18 cellular contexts compared by ENCODE assay signal in the genomic region with DNA sequence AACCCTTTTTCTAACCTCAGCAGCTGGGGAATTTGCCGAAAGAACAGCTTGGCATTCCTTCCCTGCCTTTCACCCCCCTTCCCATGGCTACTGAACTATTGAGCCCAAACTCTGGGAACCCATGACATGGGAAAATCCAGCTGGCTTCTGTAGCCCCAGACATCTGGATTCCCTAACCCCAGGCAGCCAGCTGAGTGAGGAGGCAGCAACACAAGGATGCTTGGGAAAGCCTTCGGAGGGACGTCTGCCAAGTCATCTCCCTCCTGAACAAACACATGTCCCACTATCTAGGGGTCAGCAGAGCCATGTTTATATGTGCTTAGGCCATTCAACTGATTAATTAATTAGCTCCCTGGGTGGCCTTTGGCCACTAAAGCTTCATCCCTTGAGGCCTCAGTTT. TPM values are rescaled to one million over a fixed set of nuclear protein-coding genes. Genes with fewer than 3 reads are reported as not detected.
A peak's percentile ranks its signal among the peaks of the same experiment; 100 is the strongest.
DNase-seq lines count a peak whose midpoint lies in the region; ATAC-seq, FAIRE-seq and TF ChIP-seq lines count a peak whose summit lies in the region.
"Had no signal": no experiment of that assay in that cellular context is flagged by ENCODE, and none has a peak within 500 bp of the region (broad histone marks: within the 10 kb centered on the region; RNA-seq: fewer than 3 reads in every experiment).

No MANE protein-coding gene starts in this region.

- H3K27me3 Mint-ChIP-seq in MCF 10A (ENCODE audit: insufficient read depth, unreplicated experiment) (peaks cover 42% of the 10 kb centered on the region), nephron progenitor cell (ENCODE audit: low read depth, poor library complexity) (peaks cover 9% of the 10 kb centered on the region)

- H3K4me3 Mint-ChIP-seq in MCF 10A (ENCODE audit: unreplicated experiment) (no peak overlapping the region), nephron progenitor cell (no peak overlapping the region)

- no peaks in the 10 kb centered on the region for H3K36me3 Mint-ChIP-seq in MCF 10A (ENCODE audit: insufficient read depth, unreplicated experiment)
- H3K36me3 Mint-ChIP-seq in nephron progenitor cell (ENCODE audit: low read depth): no peaks in the 10 kb centered on the region

- TF ChIP-seq POLR2A in HepG2 (IDR thresholded peaks at IDR 0.05; ENCODE audit: insufficient read depth in 1 of 2, low read depth in 2 of 2, low read length in 2 of 2): no peak

- CTCF ChIA-PET in HepG2 (lab: Yijun Ruan, JAX; ENCODE audit: low intra/inter-chr PET ratio, low total read pairs): no interaction called here
- CTCF ChIA-PET in MCF 10A (lab: Yijun Ruan, JAX): interaction anchor here (0.6 to 3.3 kb wide), 6 partner anchors 46 to 601 kb away, joined by 3 to 14 read pairs (median 4); no protein-coding TSS in a partner anchor

- 34% methylated on average over 3 of the region's 3 CpGs for WGBS in liver
- 27% methylated on average over 3 of the region's 3 CpGs for WGBS in HepG2 (ENCODE audit: low lambda C conversion rate)
- 31 to 34% methylated on average over 3 of the region's 3 CpGs for WGBS in pancreas, 2 donors

- FAIRE-seq in HepG2 (lab: Jason Lieb, UNC) (no peak), pancreas (lab: Jason Lieb, UNC) (no peak)

- no peak for DNase-seq in HepG2 (ENCODE audit: low spot score)
- peak; percentile 82 for DNase-seq in left ventricle myocardium superior
- DNase-seq in pancreas: peak in 3 of 6 donors; percentile 14 to 35 (median 21)
- no peak for DNase-seq in MCF 10A (ENCODE audit: unreplicated experiment)
- no peak for DNase-seq in NCI-H524 (lab: John Stamatoyannopoulos, UW)
- DNase-seq in nephron progenitor cell: no peak
- DNase-seq: COR-L47, esophagus squamous epithelium, mesenchymal stem cell, NCI-H774, substantia nigra had no signal

- TF ChIP-seq CTCF in liver (IDR thresholded peaks at IDR 0.05; ENCODE audit: low read depth, low read length, missing input control) (no peak), HepG2 (CRISPR knock-in tag; IDR thresholded peaks at IDR 0.05) (no peak), pancreas (IDR thresholded peaks at IDR 0.05) (no peak), MCF 10A (IDR thresholded peaks at IDR 0.05; ENCODE audit: unreplicated experiment) (no peak), nephron progenitor cell (IDR thresholded peaks at IDR 0.05) (no peak)

- H3K27me3 ChIP-seq in liver (ENCODE audit: control insufficient read depth in 4 of 4, insufficient read depth in 4 of 4, low read length in 3 of 4) (no peaks in the 10 kb centered on the region), HepG2 (ENCODE audit: control insufficient read depth in 1 of 2, insufficient read depth in 2 of 2, low read length in 2 of 2) (peaks cover 1 to 28% of the 10 kb centered on the region in 2 experiments; a peak in 3 of 5 replicates), pancreas (no peaks in the 10 kb centered on the region)
- H3K27me3 ChIP-seq: ascending aorta had no signal

- H3K9ac ChIP-seq in liver (ENCODE audit: low read depth in 1 of 2, low read length in 2 of 2): no peak overlapping the region
- H3K9ac ChIP-seq in HepG2 (ENCODE audit: insufficient read depth, low read depth, low read length): no peak overlapping the region

- no peak for ATAC-seq in HepG2
- ATAC-seq in left ventricle myocardium superior: peak; percentile 87
- ATAC-seq in pancreas: peak in 3 of 4 donors; percentile 42 to 57 (median 50)
- ATAC-seq in HG02885 (IDR thresholded peaks at IDR 0.05; ENCODE audit: poor library complexity, unreplicated experiment): no peak

- H3K9me3 ChIP-seq in liver (ENCODE audit: control insufficient read depth in 4 of 4, low read length in 3 of 4): no peaks in the 10 kb centered on the region
- H3K9me3 ChIP-seq in HepG2 (ENCODE audit: low read length): no peaks in the 10 kb centered on the region
- H3K9me3 ChIP-seq in pancreas: no peaks in the 10 kb centered on the region
- H3K9me3 ChIP-seq: ascending aorta, esophagus squamous epithelium had no signal

- no TSS peak for BruUV-seq in HepG2 (replicated peaks; lab: Mats Ljungman, UMichigan)
- BruUV-seq in MCF 10A (replicated peaks; lab: Mats Ljungman, UMichigan): no TSS peak

- H3K4me3 ChIP-seq in liver (ENCODE audit: low read depth in 1 of 3, low read length in 3 of 3) (no peak overlapping the region), HepG2 (replicated peaks in 1 of 3; ENCODE audit: insufficient read depth in 1 of 3, low read depth in 2 of 3, low read length in 3 of 3) (no peak overlapping the region), pancreas (no peak overlapping the region)
- H3K4me3 ChIP-seq: ascending aorta, esophagus squamous epithelium had no signal

- H3K27ac Mint-ChIP-seq in MCF 10A (ENCODE audit: low read depth, unreplicated experiment) (no peak overlapping the region), nephron progenitor cell (no peak overlapping the region)
- H3K27ac Mint-ChIP-seq: activated T-helper 2 cell treated with anti-CD3 and anti-CD28 coated beads, Interferon-gamma antibody, Interleukin-2, Interleukin-4, amounts not matched to agents 10 μg/mL and 5 μg/mL and 100 μg/mL, durations not matched to agents 14 hours and 24 hours and 36 hours had no signal

- no peak overlapping the region for H3K4me2 ChIP-seq in HepG2 (ENCODE audit: low read depth, low read length)

- no peaks in the 10 kb centered on the region for H3K4me1 ChIP-seq in liver (ENCODE audit: control insufficient read depth in 4 of 4, insufficient read depth in 4 of 4, low read length in 3 of 4)
- no peaks in the 10 kb centered on the region for H3K4me1 ChIP-seq in HepG2 (ENCODE audit: insufficient read depth, low read length)
- no peaks in the 10 kb centered on the region for H3K4me1 ChIP-seq in pancreas
- H3K4me1 ChIP-seq: ascending aorta had no signal

- intact Hi-C loops in HepG2 (cut with micrococcal nuclease; ENCODE audit: unreplicated experiment): no loop called here
- intact Hi-C loops in left ventricle myocardium superior (cut with micrococcal nuclease): no loop called here
- intact Hi-C loops in pancreas (cut with DNase I): no loop called here
- intact Hi-C loops in MCF 10A (cut with micrococcal nuclease): no loop called here

- no peaks in the 10 kb centered on the region for H3K9me3 Mint-ChIP-seq in MCF 10A (ENCODE audit: unreplicated experiment)
- H3K9me3 Mint-ChIP-seq in nephron progenitor cell: no peaks in the 10 kb centered on the region
- H3K9me3 Mint-ChIP-seq: activated T-helper 2 cell treated with anti-CD3 and anti-CD28 coated beads, Interferon-gamma antibody, Interleukin-2, Interleukin-4, amounts not matched to agents 10 μg/mL and 5 μg/mL and 100 μg/mL, durations not matched to agents 14 hours and 24 hours and 36 hours had no signal

- H3K36me3 ChIP-seq in liver (ENCODE audit: control insufficient read depth in 4 of 4, insufficient read depth in 3 of 4, low read depth in 1 of 4, low read length in 3 of 4) (peaks cover 0 to 1% (median 0%) of the 10 kb centered on the region in 4 donors), HepG2 (replicated peaks in 1 of 2; ENCODE audit: control insufficient read depth in 1 of 2, insufficient read depth in 2 of 2, low read length in 2 of 2) (no peaks in the 10 kb centered on the region), pancreas (no peaks in the 10 kb centered on the region)
- H3K36me3 ChIP-seq: ascending aorta, esophagus squamous epithelium had no signal

- no peaks in the 10 kb centered on the region for H3K4me1 Mint-ChIP-seq in MCF 10A (ENCODE audit: insufficient read depth, unreplicated experiment)
- peaks cover 73% of the 10 kb centered on the region for H3K4me1 Mint-ChIP-seq in nephron progenitor cell

- H3K27ac ChIP-seq in liver (ENCODE audit: low read depth in 1 of 2, low read length in 2 of 2) (no peak overlapping the region), HepG2 (ENCODE audit: extremely low read length, insufficient read depth, low read length) (no peak overlapping the region), pancreas (no peak overlapping the region)
- H3K27ac ChIP-seq: ascending aorta had no signal

- H2AFZ ChIP-seq in HepG2 (ENCODE audit: low read length): no peak overlapping the region

- TF ChIP-seq EP300 in HepG2 (IDR thresholded peaks at IDR 0.05; ENCODE audit: low read depth in 2 of 2, low read length in 2 of 2) (no peak), HepG2 (CRISPR knock-in tag; IDR thresholded peaks at IDR 0.05; ENCODE audit: borderline replicate concordance) (no peak)

- POLR2A ChIA-PET in HepG2 (lab: Yijun Ruan, JAX): no interaction called here
- POLR2A ChIA-PET in MCF 10A (lab: Yijun Ruan, JAX): interaction anchor here (0.6 kb wide), 1 partner anchor 31 kb away, joined by 3 read pairs; no protein-coding TSS in a partner anchor

- no peaks in the 10 kb centered on the region for H3K79me2 ChIP-seq in HepG2 (ENCODE audit: insufficient read depth, low read length)

- no peaks in the 10 kb centered on the region for H4K20me1 ChIP-seq in HepG2 (ENCODE audit: insufficient read depth, low read length)

- TF ChIP-seq RAD21 in liver (IDR thresholded peaks at IDR 0.05): peak; percentile 15 to 23
- no peak for TF ChIP-seq RAD21 in HepG2 (CRISPR knock-in tag; IDR thresholded peaks at IDR 0.05)

- in situ Hi-C loops in HepG2 (cut with HindIII; ENCODE audit: extremely low pct_ligation_motif_present, low pct_unique_long_range_greater_than_20kb): no loop called here

RNA-seq across cellular contexts. Expression of gene LRRC55, which starts 21.6 kb away (rescaled TPM):
- total RNA-seq in liver (1 to 10 TPM in 1 of 2 donors, under 1 TPM in 1; under 0.01 to 1.4 TPM), HepG2 (2016; rRNA removed; fragmentation: Illumina TruSeq; extraction: Trizol) (not detected in 2 replicates), left ventricle myocardium superior (0.35 TPM), pancreas (1 to 10 TPM in 1 of 6 donors, under 1 TPM in 5; 0.03 to 1.2 (median 0.06) TPM), MCF 10A (2022) (not detected in 2 replicates)
- polyA plus RNA-seq in liver (1 to 10 TPM in 1 of 2 donors, under 1 TPM in 1; 0.08 to 1.5 TPM), HepG2 (2011; rRNA removed) (not detected in 2 replicates), pancreas (under 1 TPM; 0.08 to 0.21 TPM)
- not detected in 2 replicates for total RNA-seq in HepG2 (2016; cell fraction: cytosol; rRNA removed; fragmentation: Illumina TruSeq; extraction: Trizol; ENCODE audit: low read depth)
- total RNA-seq in HepG2 (2016; cell fraction: insoluble cytoplasmic fraction; rRNA removed; fragmentation: Illumina TruSeq; extraction: Trizol): not detected in 2 replicates
- total RNA-seq in HepG2 (2016; cell fraction: membrane; rRNA removed; fragmentation: Illumina TruSeq; extraction: Trizol): not detected in 2 replicates
- total RNA-seq in HepG2 (2016; cell fraction: nucleus; rRNA removed; fragmentation: Illumina TruSeq; extraction: Trizol): not detected in 2 replicates
- polyA plus RNA-seq in HepG2 (2011; cell fraction: cytosol; rRNA removed): not detected in 2 replicates
- not detected in 2 replicates for polyA plus RNA-seq in HepG2 (2011; cell fraction: nucleus; rRNA removed)
- not detected in 2 replicates for polyA plus RNA-seq in HepG2 (2012)
- not detected in 2 replicates for polyA plus RNA-seq in HepG2 (2016; cell fraction: cytosol; fragmentation: Illumina TruSeq; extraction: Trizol; ENCODE audit: low read depth)
- not detected in 2 replicates for polyA plus RNA-seq in HepG2 (2016; cell fraction: insoluble cytoplasmic fraction; fragmentation: Illumina TruSeq; extraction: Trizol; ENCODE audit: low read depth)
- not detected in 2 replicates for polyA plus RNA-seq in HepG2 (2016; cell fraction: membrane; fragmentation: Illumina TruSeq; extraction: Trizol; ENCODE audit: low read depth)
- not detected in 2 replicates for polyA plus RNA-seq in HepG2 (2016; cell fraction: nucleus; fragmentation: Illumina TruSeq; extraction: Trizol; ENCODE audit: insufficient read depth, low read depth)
- not detected in 2 replicates for polyA minus RNA-seq in HepG2 (2011; rRNA and poly(A)+ RNA removed; ENCODE audit: low replicate concordance)
- polyA minus RNA-seq in HepG2 (2011; cell fraction: cytosol; rRNA and poly(A)+ RNA removed): not detected in 2 replicates
- polyA minus RNA-seq in HepG2 (2011; cell fraction: nucleus; rRNA and poly(A)+ RNA removed): not detected in 2 replicates
- total RNA-seq: activated T-helper 2 cell treated with anti-CD3 and anti-CD28 coated beads, Interferon-gamma antibody, Interleukin-2, Interleukin-4, amounts not matched to agents 10 μg/mL and 5 μg/mL and 100 μg/mL, durations not matched to agents 14 hours and 24 hours and 36 hours; ascending aorta; HT-29; omental fat pad; T-helper 1 cell treated with Interleukin-12 subunit alpha and Interleukin-12 subunit beta and Interleukin-4 antibody, amounts not matched to agents 30 ng/mL and 1 ng/mL, for 36 hours had no signal

RNA-seq across cellular contexts. Expression of gene APLNR, which starts 33.7 kb away (rescaled TPM):
- total RNA-seq in liver: 10 to 100 TPM in 1 of 2 donors, 1 to 10 TPM in 1; 3.2 to 39.4 TPM
- 1 to 10 TPM; 3.4 to 4.5 TPM for polyA plus RNA-seq in liver
- total RNA-seq in HepG2 (2016; rRNA removed; fragmentation: Illumina TruSeq; extraction: Trizol): not detected in 2 replicates
- total RNA-seq in HepG2 (2016; cell fraction: cytosol; rRNA removed; fragmentation: Illumina TruSeq; extraction: Trizol; ENCODE audit: low read depth): not detected in 2 replicates
- not detected in 2 replicates for total RNA-seq in HepG2 (2016; cell fraction: insoluble cytoplasmic fraction; rRNA removed; fragmentation: Illumina TruSeq; extraction: Trizol)
- total RNA-seq in HepG2 (2016; cell fraction: membrane; rRNA removed; fragmentation: Illumina TruSeq; extraction: Trizol): not detected in 2 replicates
- total RNA-seq in HepG2 (2016; cell fraction: nucleus; rRNA removed; fragmentation: Illumina TruSeq; extraction: Trizol): not detected in 2 replicates
- polyA plus RNA-seq in HepG2 (2011; rRNA removed): not detected in 2 replicates
- polyA plus RNA-seq in HepG2 (2011; cell fraction: cytosol; rRNA removed): not detected in 2 replicates
- not detected in 2 replicates for polyA plus RNA-seq in HepG2 (2011; cell fraction: nucleus; rRNA removed)
- polyA plus RNA-seq in HepG2 (2012): not detected in 2 replicates
- polyA plus RNA-seq in HepG2 (2016; cell fraction: cytosol; fragmentation: Illumina TruSeq; extraction: Trizol; ENCODE audit: low read depth): not detected in 2 replicates
- not detected in 2 replicates for polyA plus RNA-seq in HepG2 (2016; cell fraction: insoluble cytoplasmic fraction; fragmentation: Illumina TruSeq; extraction: Trizol; ENCODE audit: low read depth)
- not detected in 2 replicates for polyA plus RNA-seq in HepG2 (2016; cell fraction: membrane; fragmentation: Illumina TruSeq; extraction: Trizol; ENCODE audit: low read depth)
- polyA plus RNA-seq in HepG2 (2016; cell fraction: nucleus; fragmentation: Illumina TruSeq; extraction: Trizol; ENCODE audit: insufficient read depth, low read depth): not detected in 2 replicates
- 0.05 TPM in 1 of 2 replicates, not detected in the other for polyA minus RNA-seq in HepG2 (2011; rRNA and poly(A)+ RNA removed; ENCODE audit: low replicate concordance)
- not detected in 2 replicates for polyA minus RNA-seq in HepG2 (2011; cell fraction: cytosol; rRNA and poly(A)+ RNA removed)
- not detected in 2 replicates for polyA minus RNA-seq in HepG2 (2011; cell fraction: nucleus; rRNA and poly(A)+ RNA removed)
- total RNA-seq in left ventricle myocardium superior: 21.0 TPM
- total RNA-seq in pancreas: 1 to 10 TPM in 4 of 6 donors, under 1 TPM in 2; 0.41 to 7.3 (median 1.7) TPM
- polyA plus RNA-seq in pancreas: 1 to 10 TPM in 1 of 2 donors, under 1 TPM in 1; 0.19 to 1.2 TPM
- total RNA-seq in MCF 10A (2022): not detected in 2 replicates
- total RNA-seq: activated T-helper 2 cell treated with anti-CD3 and anti-CD28 coated beads, Interferon-gamma antibody, Interleukin-2, Interleukin-4, amounts not matched to agents 10 μg/mL and 5 μg/mL and 100 μg/mL, durations not matched to agents 14 hours and 24 hours and 36 hours; HT-29; T-helper 1 cell treated with Interleukin-12 subunit alpha and Interleukin-12 subunit beta and Interleukin-4 antibody, amounts not matched to agents 30 ng/mL and 1 ng/mL, for 36 hours had no signal

Comparison
In these comparisons a context has a peak if more than half of its experiments do, and no peak if none do; other contexts are left out.
1. ATAC-seq: peak in left ventricle myocardium superior (single experiment) and pancreas (3 of 4); none in HepG2 (single experiment) and HG02885 (single experiment).